Comparison of ENCODE assay signal across 10 cellular contexts in the genomic region with DNA sequence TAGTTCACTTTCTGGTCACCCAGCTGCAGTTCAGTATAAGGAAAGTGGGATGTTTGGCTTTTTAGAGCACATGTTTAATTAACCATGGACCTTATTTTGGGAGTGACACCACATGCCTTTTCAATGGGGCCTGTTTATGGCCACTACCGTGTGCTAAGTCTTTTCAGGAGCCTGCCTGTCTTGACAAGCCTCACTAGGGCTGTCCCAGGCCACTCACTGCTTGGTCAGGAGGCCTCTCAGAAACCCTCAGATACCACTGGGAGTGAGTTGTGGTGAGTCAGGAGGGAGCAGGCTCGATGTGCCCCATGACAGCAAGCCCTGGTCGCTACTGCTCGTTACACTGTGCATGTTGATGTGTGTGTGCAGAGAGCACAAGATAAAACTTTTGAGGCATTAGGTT.
DNase-seq lines count a peak whose midpoint lies in the region; ATAC-seq and TF ChIP-seq lines count a peak whose summit lies in the region.
"Had no signal": no experiment of that assay in that cellular context is flagged by ENCODE, and none has a peak within 500 bp of the region (broad histone marks: within the 10 kb centered on the region; RNA-seq: fewer than 3 reads in every experiment).

No MANE protein-coding gene starts in this region.

- peaks cover 2% of the 10 kb centered on the region for H3K79me1 ChIP-seq in trophoblast cell (ENCODE audit: low read length)

- no peaks in the 10 kb centered on the region for H3K27me3 Mint-ChIP-seq in T-helper 2 cell treated with Interferon-gamma antibody and Interleukin-4, amounts not matched to agents 5 μg/mL and 100 μg/mL, for 36 hours (ENCODE audit: low read depth)
- no peaks in the 10 kb centered on the region for H3K27me3 Mint-ChIP-seq in effector memory CD8-positive, alpha-beta T cell

- POLR2A ChIA-PET in A673 (lab: Charles Lee; ENCODE audit: low non-redundant PET): no interaction called here

- H3K4me3 Mint-ChIP-seq in T-helper 2 cell treated with Interferon-gamma antibody and Interleukin-4, amounts not matched to agents 5 μg/mL and 100 μg/mL, for 36 hours: no peak overlapping the region
- H3K4me3 Mint-ChIP-seq in effector memory CD8-positive, alpha-beta T cell: no peak overlapping the region

- no peaks in the 10 kb centered on the region for H3K9me3 Mint-ChIP-seq in T-helper 2 cell treated with Interferon-gamma antibody and Interleukin-4, amounts not matched to agents 5 μg/mL and 100 μg/mL, for 36 hours
- H3K9me3 Mint-ChIP-seq in effector memory CD8-positive, alpha-beta T cell: no peaks in the 10 kb centered on the region

- H2BK5ac ChIP-seq in trophoblast cell (ENCODE audit: low read depth, low read length, poor library complexity): no peak overlapping the region

- H4K12ac ChIP-seq in trophoblast cell (ENCODE audit: low read depth, low read length): no peak overlapping the region

- TF ChIP-seq POLR2A in adrenal gland (IDR thresholded peaks at IDR 0.05): no peak

- no peak for ATAC-seq in effector memory CD8-positive, alpha-beta T cell (replicated peaks)

- TF ChIP-seq CTCF in adrenal gland (IDR thresholded peaks at IDR 0.05): no peak
- no peak for TF ChIP-seq CTCF in A673 (conservative IDR thresholded peaks at IDR 0.05; ENCODE audit: low read depth, low read length)

- H3K79me2 ChIP-seq in trophoblast cell (ENCODE audit: control insufficient read depth, insufficient read depth, low read length, poor library complexity): peaks cover 11% of the 10 kb centered on the region

- no peak overlapping the region for H3K18ac ChIP-seq in trophoblast cell (ENCODE audit: low read length)

- H3K36me3 ChIP-seq in trophoblast cell (ENCODE audit: control insufficient read depth in 1 of 2, insufficient read depth in 2 of 2, low read length in 2 of 2) (peaks cover 0 to 4% of the 10 kb centered on the region in 2 experiments), adrenal gland (replicated peaks in 1 of 2) (no peaks in the 10 kb centered on the region), A673 (ENCODE audit: insufficient read depth, low read length, poor library complexity, severe bottlenecking) (peaks cover 5% of the 10 kb centered on the region)

- no peak overlapping the region for H2AFZ ChIP-seq in trophoblast cell (ENCODE audit: insufficient read depth, low read length, poor library complexity)

- H4K8ac ChIP-seq in trophoblast cell (ENCODE audit: low read depth, low read length): no peak overlapping the region

- DNase-seq in T-helper 2 cell treated with Interferon-gamma antibody and Interleukin-4, amounts not matched to agents 5 μg/mL and 100 μg/mL, for 36 hours (ENCODE audit: low spot score): peak; percentile 30
- no peak for DNase-seq in T-helper 2 cell
- peak; percentile 70 for DNase-seq in OCI-M1 (lab: John Stamatoyannopoulos, UW)
- no peak for DNase-seq in effector memory CD8-positive, alpha-beta T cell
- DNase-seq in trophoblast cell: no peak
- DNase-seq in adrenal gland: no peak
- no peak for DNase-seq in NCI-H2107 (lab: John Stamatoyannopoulos, UW)
- no peak for DNase-seq in A673 (ENCODE audit: low spot score)
- DNase-seq: hypothalamus, upper lobe of left lung had no signal

- H3K36me3 Mint-ChIP-seq in T-helper 2 cell treated with Interferon-gamma antibody and Interleukin-4, amounts not matched to agents 5 μg/mL and 100 μg/mL, for 36 hours (ENCODE audit: low read depth): peaks cover 8% of the 10 kb centered on the region
- H3K36me3 Mint-ChIP-seq in effector memory CD8-positive, alpha-beta T cell (ENCODE audit: insufficient read depth): peaks cover 4% of the 10 kb centered on the region

- H3K27ac ChIP-seq in trophoblast cell (ENCODE audit: low read depth, low read length) (peak overlapping the region; percentile 27), adrenal gland (no peak overlapping the region), A673 (ENCODE audit: low read depth, low read length, poor library complexity, severe bottlenecking) (no peak overlapping the region)

- H3K4me3 ChIP-seq in trophoblast cell (ENCODE audit: low read depth, low read length) (no peak overlapping the region), adrenal gland (no peak overlapping the region), A673 (ENCODE audit: low read depth, low read length, poor library complexity, severe bottlenecking) (no peak overlapping the region)
- H3K4me3 ChIP-seq: upper lobe of left lung had no signal

- H3K23ac ChIP-seq in trophoblast cell (ENCODE audit: low read length): no peak overlapping the region

- H3K4me2 ChIP-seq in trophoblast cell (ENCODE audit: low read length): no peak overlapping the region

- no peak overlapping the region for H3K27ac Mint-ChIP-seq in T-helper 2 cell treated with Interferon-gamma antibody and Interleukin-4, amounts not matched to agents 5 μg/mL and 100 μg/mL, for 36 hours
- H3K27ac Mint-ChIP-seq in effector memory CD8-positive, alpha-beta T cell: peak overlapping the region; percentile 35

- H2AK5ac ChIP-seq in trophoblast cell (ENCODE audit: low read length): no peak overlapping the region

- no peak overlapping the region for H3K14ac ChIP-seq in trophoblast cell (ENCODE audit: low read length)

- H4K91ac ChIP-seq in trophoblast cell (ENCODE audit: low read depth, low read length): no peak overlapping the region

- H3K9me3 ChIP-seq in trophoblast cell (ENCODE audit: insufficient read depth, low read depth, low read length) (no peaks in the 10 kb centered on the region), adrenal gland (replicated peaks in 1 of 3) (no peaks in the 10 kb centered on the region), A673 (ENCODE audit: low read depth, low read length, poor library complexity, severe bottlenecking) (no peaks in the 10 kb centered on the region)
- H3K9me3 ChIP-seq: upper lobe of left lung had no signal

- intact Hi-C loops in adrenal gland (cut with DNase I): loop anchor here in 1 of 2 donors (10.0 kb wide), 1 partner anchor 126 kb away; the partner anchor contains the start of gene MAP4K4
- intact Hi-C loops in A673 (cut with micrococcal nuclease; ENCODE audit: unreplicated experiment): no loop called here

- H2BK12ac ChIP-seq in trophoblast cell (ENCODE audit: low read length): no peak overlapping the region

- H3K4ac ChIP-seq in trophoblast cell (ENCODE audit: low read depth, low read length): peak overlapping the region; percentile 71

- no peak overlapping the region for H3K9ac ChIP-seq in trophoblast cell (ENCODE audit: low read length)

- no peaks in the 10 kb centered on the region for H3K27me3 ChIP-seq in trophoblast cell (ENCODE audit: insufficient read depth, low read length)
- no peaks in the 10 kb centered on the region for H3K27me3 ChIP-seq in adrenal gland
- no peaks in the 10 kb centered on the region for H3K27me3 ChIP-seq in A673 (replicated peaks; ENCODE audit: insufficient read depth, low read depth, low read length, poor library complexity)
- H3K27me3 ChIP-seq: upper lobe of left lung had no signal

- WGBS in trophoblast cell (ENCODE audit: extremely low coverage, insufficient coverage, insufficient read length): no CpG with 5 or more reads among the region's 4 CpGs
- WGBS in adrenal gland, 4 donors: 90 to 95% (median 91%) methylated on average over 4 of the region's 4 CpGs

- no TSS peak for BruUV-seq in A673 (replicated peaks; lab: Mats Ljungman, UMichigan)

- H3K4me1 Mint-ChIP-seq in T-helper 2 cell treated with Interferon-gamma antibody and Interleukin-4, amounts not matched to agents 5 μg/mL and 100 μg/mL, for 36 hours (ENCODE audit: low read depth): peaks cover 45% of the 10 kb centered on the region
- peaks cover 44 to 57% of the 10 kb centered on the region in 2 donors for H3K4me1 Mint-ChIP-seq in effector memory CD8-positive, alpha-beta T cell (ENCODE audit: low read depth in 2 of 2)

- H3K4me1 ChIP-seq in trophoblast cell (ENCODE audit: control insufficient read depth in 1 of 2, insufficient read depth in 2 of 2, low read length in 2 of 2) (peaks cover 6 to 22% of the 10 kb centered on the region in 2 experiments), adrenal gland (replicated peaks in 1 of 2) (peaks cover 6 to 12% of the 10 kb centered on the region in 2 donors), A673 (ENCODE audit: insufficient read depth, low read length, poor library complexity, severe bottlenecking) (peaks cover 33% of the 10 kb centered on the region)

- CTCF ChIA-PET in A673 (lab: Charles Lee): no interaction called here

- no peak overlapping the region for H2BK120ac ChIP-seq in trophoblast cell (ENCODE audit: insufficient read depth, low read length, poor library complexity)

Comparison
In these comparisons a context has a peak if more than half of its experiments do, and no peak if none do; other contexts are left out.
1. DNase-seq: peak in T-helper 2 cell treated with Interferon-gamma antibody and Interleukin-4, amounts not matched to agents 5 μg/mL and 100 μg/mL, for 36 hours (single experiment) and OCI-M1 (single experiment); none in T-helper 2 cell (0 of 5), effector memory CD8-positive, alpha-beta T cell (0 of 3), trophoblast cell (0 of 2), adrenal gland (0 of 7), NCI-H2107 (single experiment) and A673 (single experiment).